ENCODE assay signal across 2 cellular contexts in genomic region chr9:34292552-34292951, GRCh38.
A peak's percentile ranks its signal among the peaks of the same experiment; 100 is the strongest.
TF ChIP-seq lines count a peak whose summit lies in the region.

No MANE protein-coding gene starts in this region.

TF ChIP-seq in HepG2, 621 proteins besides CTCF, POLR2A, EP300 and RAD21:
- TF ChIP-seq ZXDC (CRISPR knock-in tag; IDR thresholded peaks at IDR 0.05), result no peak
- TF ChIP-seq SCMH1 (CRISPR knock-in tag; IDR thresholded peaks at IDR 0.05; ENCODE audit: borderline replicate concordance), result no peak
- no peak for TF ChIP-seq ZNF687 (CRISPR knock-in tag; IDR thresholded peaks at IDR 0.05)
- TF ChIP-seq ZFP36 (IDR thresholded peaks at IDR 0.05; ENCODE audit: borderline replicate concordance, low read depth, low read length, partially characterized antibody), result no peak
- no peak for TF ChIP-seq ZNF496 (CRISPR knock-in tag; IDR thresholded peaks at IDR 0.05; ENCODE audit: insufficient replicate concordance)
- no peak for TF ChIP-seq ZNF296 (CRISPR knock-in tag; conservative IDR thresholded peaks at IDR 0.05)
- TF ChIP-seq HNF4A (CRISPR knock-in tag; IDR thresholded peaks at IDR 0.05), result 0 out of 2 replicates have a peak, but pooled peaks have one; percentile 6

TF ChIP-seq in GM23338, 12 proteins besides CTCF, POLR2A, EP300 and RAD21:
- TF ChIP-seq ETS1 (IDR thresholded peaks at IDR 0.05), result no peak
- TF ChIP-seq EZH2phosphoT487 (IDR thresholded peaks at IDR 0.05; ENCODE audit: unreplicated experiment), result no peak
- no peak for TF ChIP-seq EZH2 (IDR thresholded peaks at IDR 0.05; ENCODE audit: low read depth, unreplicated experiment)
- no peak for TF ChIP-seq CREB1 (CRISPR knock-in tag; IDR thresholded peaks at IDR 0.05; ENCODE audit: low read depth)
- TF ChIP-seq ZNF462 (CRISPR knock-in tag; IDR thresholded peaks at IDR 0.05), result no peak
- no peak for TF ChIP-seq POLR2AphosphoS5 (IDR thresholded peaks at IDR 0.05; ENCODE audit: low read depth)
- no peak for TF ChIP-seq STAT1 (IDR thresholded peaks at IDR 0.05; ENCODE audit: unreplicated experiment)
- no peak for TF ChIP-seq ZNF114 (CRISPR knock-in tag; IDR thresholded peaks at IDR 0.05)
- TF ChIP-seq JUNB (IDR thresholded peaks at IDR 0.05; ENCODE audit: unreplicated experiment), result no peak
- no peak for TF ChIP-seq REST (IDR thresholded peaks at IDR 0.05; ENCODE audit: unreplicated experiment)
- TF ChIP-seq ZNF331 (CRISPR knock-in tag; IDR thresholded peaks at IDR 0.05; ENCODE audit: low read depth), result no peak
- no peak for TF ChIP-seq NANOG (IDR thresholded peaks at IDR 0.05; ENCODE audit: borderline replicate concordance)
TF ChIP-seq in GM23338: peak in this region for 0.
